Comparison of ENCODE assay signal across 10 cellular contexts in genomic region chr16:71367243-71367976, GRCh38. TPM values are rescaled to one million over a fixed set of nuclear protein-coding genes. Genes with fewer than 3 reads are reported as not detected.
DNase-seq lines count a peak whose midpoint lies in the region; ATAC-seq, FAIRE-seq and TF ChIP-seq lines count a peak whose summit lies in the region.
"Had no signal": no experiment of that assay in that cellular context is flagged by ENCODE, and none has a peak within 500 bp of the region (broad histone marks: within the 10 kb centered on the region; RNA-seq: fewer than 3 reads in every experiment).

No MANE protein-coding gene starts in this region.

- no peaks in the 10 kb centered on the region for H3K4me1 Mint-ChIP-seq in activated naive CD8-positive, alpha-beta T cell treated with anti-CD3 and anti-CD28 coated beads, Interleukin-2, amount 50 U/mL, for 24 hours

- no peak overlapping the region for H3K27ac Mint-ChIP-seq in activated naive CD8-positive, alpha-beta T cell treated with anti-CD3 and anti-CD28 coated beads, Interleukin-2, amount 50 U/mL, for 24 hours
- H3K27ac Mint-ChIP-seq: natural killer cell treated with Interleukin-12 subunit alpha and Interleukin-12 subunit beta and Interleukin-15 and Interleukin-18, amount 100 ng/mL, for 72 hours had no signal

- no peaks in the 10 kb centered on the region for H3K36me3 Mint-ChIP-seq in activated naive CD8-positive, alpha-beta T cell treated with anti-CD3 and anti-CD28 coated beads, Interleukin-2, amount 50 U/mL, for 24 hours (ENCODE audit: low read depth)
- H3K36me3 Mint-ChIP-seq: natural killer cell treated with Interleukin-12 subunit alpha and Interleukin-12 subunit beta and Interleukin-15 and Interleukin-18, amount 100 ng/mL, for 72 hours had no signal

- intact Hi-C loops in upper lobe of right lung (cut with DNase I), result no loop called here

- H3K27me3 Mint-ChIP-seq in activated naive CD8-positive, alpha-beta T cell treated with anti-CD3 and anti-CD28 coated beads, Interleukin-2, amount 50 U/mL, for 24 hours, result peaks cover 13% of the 10 kb centered on the region

- no peaks in the 10 kb centered on the region for H3K36me3 ChIP-seq in upper lobe of right lung

- TF ChIP-seq CTCF in D721Med (IDR thresholded peaks at IDR 0.05; ENCODE audit: insufficient read depth, missing control alignments) (peak; percentile 72), upper lobe of right lung (IDR thresholded peaks at IDR 0.05) (peak; percentile 37)

- no peak for FAIRE-seq in D721Med (lab: Jason Lieb, UNC)

- no peak overlapping the region for H3K27ac ChIP-seq in upper lobe of right lung

- peak; percentile 54 for ATAC-seq in GM21381 (IDR thresholded peaks at IDR 0.05; ENCODE audit: unreplicated experiment)
- peak; percentile 61 for ATAC-seq in activated naive CD8-positive, alpha-beta T cell treated with anti-CD3 and anti-CD28 coated beads, Interleukin-2, amount 50 U/mL, for 24 hours
- ATAC-seq in upper lobe of right lung, result peak; percentile 67
- ATAC-seq in GM21515 (IDR thresholded peaks at IDR 0.05; ENCODE audit: unreplicated experiment), result no peak
- ATAC-seq in GM18907 (IDR thresholded peaks at IDR 0.05; ENCODE audit: unreplicated experiment), result no peak

- no peak for DNase-seq in D721Med (ENCODE audit: insufficient read length, low spot score)
- peak; percentile 66 for DNase-seq in NCI-H69 (lab: John Stamatoyannopoulos, UW)
- peak; percentile 52 for DNase-seq in activated naive CD8-positive, alpha-beta T cell treated with anti-CD3 and anti-CD28 coated beads, Interleukin-2, amount 50 U/mL, for 24 hours
- DNase-seq in left kidney (ENCODE audit: low read depth, low spot score), result peak; percentile 74
- peak; percentile 68 for DNase-seq in upper lobe of right lung

- H3K27me3 ChIP-seq in upper lobe of right lung, result peaks cover 14% of the 10 kb centered on the region

- H3K4me3 Mint-ChIP-seq in activated naive CD8-positive, alpha-beta T cell treated with anti-CD3 and anti-CD28 coated beads, Interleukin-2, amount 50 U/mL, for 24 hours, result no peak overlapping the region
- H3K4me3 Mint-ChIP-seq: natural killer cell treated with Interleukin-12 subunit alpha and Interleukin-12 subunit beta and Interleukin-15 and Interleukin-18, amount 100 ng/mL, for 72 hours had no signal

- H3K9me3 ChIP-seq in upper lobe of right lung, result no peaks in the 10 kb centered on the region

- H3K9me3 Mint-ChIP-seq in activated naive CD8-positive, alpha-beta T cell treated with anti-CD3 and anti-CD28 coated beads, Interleukin-2, amount 50 U/mL, for 24 hours, result no peaks in the 10 kb centered on the region
- H3K9me3 Mint-ChIP-seq: natural killer cell treated with Interleukin-12 subunit alpha and Interleukin-12 subunit beta and Interleukin-15 and Interleukin-18, amount 100 ng/mL, for 72 hours had no signal

- no peak overlapping the region for H3K4me3 ChIP-seq in upper lobe of right lung

- no peaks in the 10 kb centered on the region for H3K4me1 ChIP-seq in upper lobe of right lung

RNA-seq across cellular contexts. Expression of gene CALB2, which starts 8.9 kb away (rescaled TPM):
- 4.6 TPM for total RNA-seq in upper lobe of right lung
- total RNA-seq: natural killer cell treated with Interleukin-12 subunit alpha and Interleukin-12 subunit beta and Interleukin-15 and Interleukin-18, amount 100 ng/mL, for 72 hours; T-helper 1 cell treated with Interleukin-12 subunit alpha and Interleukin-12 subunit beta and Interleukin-4 antibody, amounts not matched to agents 30 ng/mL and 1 ng/mL, for 36 hours had no signal

Comparison
In these comparisons a context has a peak if more than half of its experiments do, and no peak if none do; other contexts are left out.
1. ATAC-seq: peak in GM21381 (single experiment), activated naive CD8-positive, alpha-beta T cell treated with anti-CD3 and anti-CD28 coated beads, Interleukin-2, amount 50 U/mL, for 24 hours (single experiment) and upper lobe of right lung (single experiment); none in GM21515 (single experiment) and GM18907 (single experiment).